Comparison of ENCODE assay signal across 14 cellular contexts in genomic region chr11:112498701-112499100, GRCh38.
"Had no signal": no experiment of that assay in that cellular context is flagged by ENCODE, and none has a peak within 500 bp of the region (broad histone marks: within the 10 kb centered on the region; RNA-seq: fewer than 3 reads in every experiment).

No MANE protein-coding gene starts in this region.

- H3K4me1 ChIP-seq: left ventricle myocardium inferior, neural progenitor cell, pancreas had no signal

- H3K4me1 Mint-ChIP-seq: activated CD4-positive, alpha-beta T cell treated with anti-CD3 and anti-CD28 coated beads, Interleukin-2, amount 10 ng/mL, durations not matched to agents 7 days and 5 days; neural progenitor cell; T-helper 17 cell had no signal

- H3K27ac ChIP-seq: brain microvascular endothelial cell, left ventricle myocardium inferior, neural progenitor cell, pancreas had no signal

- H3K4me3 Mint-ChIP-seq: activated CD4-positive, alpha-beta T cell treated with anti-CD3 and anti-CD28 coated beads, Interleukin-2, amount 10 ng/mL, durations not matched to agents 7 days and 5 days; neural progenitor cell; stimulated activated naive CD8-positive, alpha-beta T cell treated with anti-CD3 and anti-CD28 coated beads, Interleukin-15, Interleukin-2, amounts not matched to agents 100 ng/mL and 50 ng/mL, for 24 hours; T-helper 17 cell had no signal

- H3K27me3 Mint-ChIP-seq: activated CD4-positive, alpha-beta T cell treated with anti-CD3 and anti-CD28 coated beads, Interleukin-2, amount 10 ng/mL, durations not matched to agents 7 days and 5 days; stimulated activated naive CD8-positive, alpha-beta T cell treated with anti-CD3 and anti-CD28 coated beads, Interleukin-15, Interleukin-2, amounts not matched to agents 100 ng/mL and 50 ng/mL, for 24 hours had no signal

- H3K27me3 ChIP-seq: brain microvascular endothelial cell, neural progenitor cell had no signal

- DNase-seq: activated CD4-positive, alpha-beta T cell treated with anti-CD3 and anti-CD28 coated beads, Interleukin-2, amount 10 ng/mL, durations not matched to agents 7 days and 5 days; activated CD4-positive, CD25-positive, alpha-beta regulatory T cell; activated naive CD4-positive, alpha-beta T cell treated with anti-CD3 and anti-CD28 coated beads, Interleukin-2, amount 50 U/mL, for 16 hours; brain microvascular endothelial cell; dermis blood vessel endothelial cell; left ventricle myocardium inferior; mesenchymal stem cell; pancreas; stimulated activated CD4-positive, alpha-beta T cell treated with anti-CD3 and anti-CD28 coated beads, Interleukin-15, amount 100 ng/mL, for 24 hours; stimulated activated CD4-positive, alpha-beta T cell treated with anti-CD3 and anti-CD28 coated beads, Interleukin-4, amount 100 ng/mL, for 24 hours; T-helper 17 cell had no signal

- H3K36me3 Mint-ChIP-seq: neural progenitor cell had no signal

- H3K9me3 Mint-ChIP-seq: activated CD4-positive, alpha-beta T cell treated with anti-CD3 and anti-CD28 coated beads, Interleukin-2, amount 10 ng/mL, durations not matched to agents 7 days and 5 days; activated T-helper 2 cell treated with anti-CD3 and anti-CD28 coated beads, Interferon-gamma antibody, Interleukin-2, Interleukin-4, amounts not matched to agents 10 μg/mL and 5 μg/mL and 100 μg/mL, durations not matched to agents 14 hours and 24 hours and 36 hours; neural progenitor cell; stimulated activated naive CD8-positive, alpha-beta T cell treated with anti-CD3 and anti-CD28 coated beads, Interleukin-15, Interleukin-2, amounts not matched to agents 100 ng/mL and 50 ng/mL, for 24 hours had no signal

- H3K9me3 ChIP-seq: left ventricle myocardium inferior, pancreas had no signal

- H3K4me3 ChIP-seq: left ventricle myocardium inferior, neural progenitor cell, pancreas had no signal

- H3K27ac Mint-ChIP-seq: activated CD4-positive, alpha-beta T cell treated with anti-CD3 and anti-CD28 coated beads, Interleukin-2, amount 10 ng/mL, durations not matched to agents 7 days and 5 days; activated T-helper 2 cell treated with anti-CD3 and anti-CD28 coated beads, Interferon-gamma antibody, Interleukin-2, Interleukin-4, amounts not matched to agents 10 μg/mL and 5 μg/mL and 100 μg/mL, durations not matched to agents 14 hours and 24 hours and 36 hours; neural progenitor cell; stimulated activated naive CD8-positive, alpha-beta T cell treated with anti-CD3 and anti-CD28 coated beads, Interleukin-15, Interleukin-2, amounts not matched to agents 100 ng/mL and 50 ng/mL, for 24 hours; T-helper 17 cell had no signal

- H3K36me3 ChIP-seq: brain microvascular endothelial cell, left ventricle myocardium inferior, neural progenitor cell, pancreas had no signal
